Comparison of ENCODE assay signal across 17 cellular contexts in the genomic region with DNA sequence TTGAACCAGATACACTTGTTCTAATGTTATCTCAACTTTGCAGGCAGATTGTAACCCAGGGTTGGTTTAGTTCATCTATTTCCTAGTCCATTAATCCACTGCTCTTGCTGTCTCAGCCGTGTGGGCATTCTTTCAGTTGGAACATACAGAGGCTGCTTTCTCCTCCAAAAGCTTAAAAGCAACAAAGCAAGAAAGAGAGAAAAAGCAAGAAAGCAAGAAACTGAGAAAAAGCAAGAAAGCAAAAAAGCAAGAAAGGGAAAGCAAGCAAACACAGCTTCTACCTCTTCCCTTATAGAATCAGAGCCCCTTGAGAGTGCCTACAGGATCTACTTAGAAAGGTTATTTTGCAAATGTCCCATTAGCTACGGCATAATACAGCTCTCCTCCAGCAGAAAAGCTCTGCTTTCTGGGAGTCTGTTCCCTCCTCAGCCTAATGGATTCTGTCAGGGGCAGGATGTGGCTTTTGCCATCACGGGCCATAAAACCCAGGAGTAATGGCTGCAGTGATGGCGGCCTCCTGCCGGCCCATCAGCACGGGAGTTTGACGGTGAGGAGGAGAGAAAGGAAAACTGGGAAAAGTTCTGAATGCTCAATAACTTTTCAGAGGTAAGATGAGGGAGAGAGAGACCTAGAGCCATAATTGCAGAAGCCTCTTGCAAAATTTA.
A peak's percentile ranks its signal among the peaks of the same experiment; 100 is the strongest.
DNase-seq lines count a peak whose midpoint lies in the region; ATAC-seq lines count a peak whose summit lies in the region.
"Had no signal": no experiment of that assay in that cellular context is flagged by ENCODE, and none has a peak within 500 bp of the region (broad histone marks: within the 10 kb centered on the region; RNA-seq: fewer than 3 reads in every experiment).

No MANE protein-coding gene starts in this region.

- H3K4me3 Mint-ChIP-seq in effector memory CD8-positive, alpha-beta T cell, result no peak overlapping the region

- H3K4me1 Mint-ChIP-seq in effector memory CD8-positive, alpha-beta T cell (ENCODE audit: low read depth in 2 of 2), result no peaks in the 10 kb centered on the region

- DNase-seq in NCI-H82 (lab: John Stamatoyannopoulos, UW), result peak; percentile 20
- DNase-seq in NCI-H82 treated with DMSO at 0.1 percent for 48 hours (lab: John Stamatoyannopoulos, UW; ENCODE audit: unreplicated experiment), result no peak
- DNase-seq in OCI-M1 (lab: John Stamatoyannopoulos, UW), result peak; percentile 94
- peak; percentile 95 for DNase-seq in left kidney (ENCODE audit: low read depth, low spot score)
- DNase-seq in superior temporal gyrus (ENCODE audit: extremely low spot score), result peak; percentile 3
- no peak for DNase-seq in NCI-H1092 treated with DMSO at 0.1 percent for 48 hours (lab: John Stamatoyannopoulos, UW)
- no peak for DNase-seq in effector memory CD8-positive, alpha-beta T cell
- DNase-seq: activated effector memory CD4-positive, alpha-beta T cell treated with Interleukin-2 at 50 U/mL for 16 hours; caudate nucleus; effector CD4-positive, alpha-beta T cell; EL; heart right ventricle; KG1; NCI-H345; tibial artery had no signal

- H3K36me3 Mint-ChIP-seq in effector memory CD8-positive, alpha-beta T cell (ENCODE audit: insufficient read depth), result no peaks in the 10 kb centered on the region

- H3K9me3 Mint-ChIP-seq in effector memory CD8-positive, alpha-beta T cell, result no peaks in the 10 kb centered on the region

- H3K27me3 Mint-ChIP-seq in effector memory CD8-positive, alpha-beta T cell, result peaks cover 8 to 11% of the 10 kb centered on the region in 2 donors

- no peak for ATAC-seq in effector memory CD8-positive, alpha-beta T cell (replicated peaks)
- ATAC-seq in HG02678 (IDR thresholded peaks at IDR 0.05; ENCODE audit: unreplicated experiment), result no peak
- ATAC-seq: Panc1 had no signal

- no peak overlapping the region for H3K27ac Mint-ChIP-seq in effector memory CD8-positive, alpha-beta T cell

Comparison
In these comparisons a context has a peak if more than half of its experiments do, and no peak if none do; other contexts are left out.
1. DNase-seq: peak in NCI-H82 (single experiment), OCI-M1 (single experiment), left kidney (single experiment) and superior temporal gyrus (single experiment); none in NCI-H82 treated with DMSO at 0.1 percent for 48 hours (single experiment), NCI-H1092 treated with DMSO at 0.1 percent for 48 hours (single experiment) and effector memory CD8-positive, alpha-beta T cell (0 of 3).